ENCODE assay signal across 8 cellular contexts in the genomic region with DNA sequence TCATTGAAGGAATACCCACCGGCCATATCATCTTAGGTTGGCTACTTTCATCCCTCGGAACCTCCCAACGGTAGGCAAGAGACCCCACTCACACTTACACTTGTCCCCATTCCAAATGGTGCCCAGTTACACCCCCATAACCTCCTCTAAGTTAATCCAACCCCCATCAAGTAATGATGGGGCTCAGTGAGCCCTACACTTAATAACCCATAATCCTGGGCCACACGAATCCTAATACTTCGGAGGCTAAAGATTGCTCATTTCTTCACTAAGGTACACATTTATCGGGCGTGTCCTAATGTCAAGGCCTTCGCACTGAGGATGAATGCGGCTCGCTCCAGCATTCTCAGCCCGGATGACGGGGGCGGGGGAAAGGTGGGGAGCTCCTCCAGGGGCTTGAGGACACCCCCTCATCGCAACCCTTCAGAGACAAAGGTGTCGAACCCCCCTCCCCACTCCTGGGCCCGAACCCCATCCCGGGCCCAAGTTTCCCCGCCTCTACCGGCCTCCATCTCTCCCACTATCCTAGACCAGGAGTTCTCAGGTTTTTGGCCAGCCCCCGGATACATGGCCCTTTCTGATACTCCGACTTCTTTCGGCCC. TPM values are rescaled to one million over a fixed set of nuclear protein-coding genes. Genes with fewer than 3 reads are reported as not detected.
DNase-seq lines count a peak whose midpoint lies in the region; ATAC-seq and TF ChIP-seq lines count a peak whose summit lies in the region.

No MANE protein-coding gene starts in this region.

- TF ChIP-seq CTCF in AG10803 (conservative IDR thresholded peaks at IDR 0.05; ENCODE audit: low read length) (no peak), HFF-Myc (IDR thresholded peaks at IDR 0.05; ENCODE audit: low read depth, low read length, missing control alignments) (no peak), brain microvascular endothelial cell (IDR thresholded peaks at IDR 0.05; ENCODE audit: low read depth, low read length, missing control alignments) (no peak), lung (IDR thresholded peaks at IDR 0.05; ENCODE audit: control extremely low read depth, extremely low read depth) (no peak)

- H3K27me3 ChIP-seq in brain microvascular endothelial cell (replicated peaks), result no peaks in the 10 kb centered on the region
- H3K27me3 ChIP-seq in lung (ENCODE audit: control insufficient read depth, insufficient read depth), result no peaks in the 10 kb centered on the region

- 1% methylated on average over 21 to 22 of the region's 22 CpGs for WGBS in lung, 2 donors

- ATAC-seq in lung (ENCODE audit: insufficient read depth, low FRiP score), result peak; percentile 3
- no peak for ATAC-seq in HG03095 (IDR thresholded peaks at IDR 0.05; ENCODE audit: unreplicated experiment)

- peak overlapping the region; percentile 65 for H3K27ac ChIP-seq in brain microvascular endothelial cell
- H3K27ac ChIP-seq in lung (ENCODE audit: low read depth in 1 of 2, low read length in 1 of 2), result peak overlapping the region; percentile 52 to 71

- peaks cover 3 to 8% of the 10 kb centered on the region in 2 donors for H3K4me1 ChIP-seq in lung (ENCODE audit: control insufficient read depth in 2 of 2, insufficient read depth in 2 of 2, low read length in 2 of 2)

- in situ Hi-C loops in brain microvascular endothelial cell (cut with HindIII; ENCODE audit: low pct_ligation_motif_present, low sequenced_read_pairs), result no loop called here

- no peaks in the 10 kb centered on the region for H3K9me3 ChIP-seq in lung (ENCODE audit: control insufficient read depth in 2 of 2, insufficient read depth in 1 of 2, low read length in 1 of 2)

- peak overlapping the region; percentile 89 for H3K4me3 ChIP-seq in AG10803 (ENCODE audit: low read length)
- H3K4me3 ChIP-seq in HFF-Myc (replicated peaks; ENCODE audit: low read depth, low read length), result peak overlapping the region; percentile 99
- peak overlapping the region; percentile 94 for H3K4me3 ChIP-seq in brain microvascular endothelial cell (ENCODE audit: low read depth, low read length)
- H3K4me3 ChIP-seq in lung, result peak overlapping the region; percentile 91

- H3K36me3 ChIP-seq in brain microvascular endothelial cell (replicated peaks) (peaks cover 41% of the 10 kb centered on the region), lung (ENCODE audit: control insufficient read depth in 2 of 2, insufficient read depth in 2 of 2, low read length in 2 of 2) (peaks cover 15 to 27% of the 10 kb centered on the region in 2 donors)

- no peak for DNase-seq in AG10803 (ENCODE audit: low read depth)
- no peak for DNase-seq in HFF-Myc (ENCODE audit: extremely low read depth, low read depth)
- no peak for DNase-seq in brain microvascular endothelial cell
- DNase-seq in lung (ENCODE audit: low spot score), result no peak
- no peak for DNase-seq in activated CD4-positive, CD25-positive, alpha-beta regulatory T cell treated with anti-CD3 and anti-CD28 coated beads, Interleukin-2, amount 50 U/mL, for 72 hours
- DNase-seq in NCI-H345 treated with DMSO at 0.1 percent for 48 hours (lab: John Stamatoyannopoulos, UW; ENCODE audit: unreplicated experiment), result no peak
- DNase-seq in SKM-1 (lab: John Stamatoyannopoulos, UW; ENCODE audit: unreplicated experiment), result no peak

RNA-seq across cellular contexts. Expression of a gene that starts 0.4 kb away (rescaled TPM):
- total RNA-seq in lung, result 100 to 1,000 TPM; 101 to 121 TPM
- polyA plus RNA-seq in lung, result 100 to 1,000 TPM in 1 of 2 donors, 10 to 100 TPM in 1; 46.7 to 133 TPM

RNA-seq across cellular contexts. Expression of a gene that starts 8.1 kb away (rescaled TPM):
- total RNA-seq in lung, result 10 to 100 TPM; 16.7 to 98.9 TPM
- polyA plus RNA-seq in lung, result 10 to 100 TPM; 35.9 to 57.7 TPM

RNA-seq across cellular contexts. Expression of a gene that starts 11.9 kb away (rescaled TPM):
- total RNA-seq in lung, result 10 to 100 TPM; 29.7 to 37.4 TPM
- polyA plus RNA-seq in lung, result 10 to 100 TPM; 26.3 to 38.1 TPM

RNA-seq across cellular contexts. Expression of a gene that starts 36.5 kb away (rescaled TPM):
- total RNA-seq in lung, result 10 to 100 TPM; 60.5 to 76.6 TPM
- polyA plus RNA-seq in lung, result 10 to 100 TPM; 51.2 to 56.3 TPM

RNA-seq across cellular contexts. Expression of a gene that starts 42.1 kb away (rescaled TPM):
- 1 to 10 TPM in 1 of 2 donors, not detected in 1; 1.8 TPM for total RNA-seq in lung
- polyA plus RNA-seq in lung, result under 1 TPM; 0.31 to 0.91 TPM
